ENCODE assay signal across 30 cellular contexts in the genomic region with DNA sequence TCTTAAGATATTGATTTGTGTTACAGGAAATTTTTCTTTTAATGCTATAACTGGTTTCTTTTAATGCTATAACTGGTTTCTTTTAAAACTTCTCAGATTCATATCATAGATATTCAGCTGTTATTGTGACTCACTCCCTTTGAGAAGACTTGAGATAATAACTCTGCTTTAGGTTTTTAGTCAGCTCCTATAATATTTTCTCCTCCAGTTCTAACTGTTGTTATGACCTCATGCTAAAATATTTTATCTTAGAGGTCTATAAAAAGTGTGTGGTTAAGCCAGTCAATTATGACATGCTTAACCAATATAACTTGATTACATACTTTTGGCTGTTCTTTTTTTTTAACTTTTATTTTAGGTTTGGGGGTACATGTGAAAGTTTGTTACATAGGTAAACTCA.
DNase-seq lines count a peak whose midpoint lies in the region; ATAC-seq and TF ChIP-seq lines count a peak whose summit lies in the region.
"Had no signal": no experiment of that assay in that cellular context is flagged by ENCODE, and none has a peak within 500 bp of the region (broad histone marks: within the 10 kb centered on the region; RNA-seq: fewer than 3 reads in every experiment).

No MANE protein-coding gene starts in this region.

- H3K27me3 ChIP-seq in osteoblast (ENCODE audit: insufficient read depth, low read length), result no peaks in the 10 kb centered on the region
- H3K27me3 ChIP-seq: neural progenitor cell, SJSA1 had no signal

- ATAC-seq in HG02981 (IDR thresholded peaks at IDR 0.05; ENCODE audit: unreplicated experiment), result no peak
- ATAC-seq: T-cell, WTC11 had no signal

- no peak overlapping the region for H3K4me2 ChIP-seq in osteoblast (ENCODE audit: insufficient read depth, low read length)
- H3K4me2 ChIP-seq: neural progenitor cell had no signal

- H3K4me1 ChIP-seq in osteoblast (ENCODE audit: insufficient read depth, low read length), result peaks cover 15% of the 10 kb centered on the region
- H3K4me1 ChIP-seq: left ventricle myocardium inferior, neural progenitor cell, parathyroid adenoma, SJSA1 had no signal

- H3K27ac ChIP-seq in osteoblast (ENCODE audit: low read depth, low read length), result peak overlapping the region; percentile 59
- H3K27ac ChIP-seq: C4-2B, epithelial cell of prostate, left ventricle myocardium inferior, neural progenitor cell, parathyroid adenoma, SJSA1 had no signal

- no peak overlapping the region for H3K4me3 ChIP-seq in AG10803 (ENCODE audit: low read length)
- H3K4me3 ChIP-seq in osteoblast (ENCODE audit: insufficient read depth, low read length), result no peak overlapping the region
- H3K4me3 ChIP-seq: left ventricle myocardium inferior, neural progenitor cell, SJSA1 had no signal

- DNase-seq in AG10803 (ENCODE audit: low read depth) (peak; percentile 54), HT1080 (ENCODE audit: low read depth) (peak; percentile 17), dedifferentiated amniotic fluid mesenchymal stem cell (ENCODE audit: extremely low spot score) (peak; percentile 21), osteoblast (ENCODE audit: insufficient read length, low spot score, missing footprints) (no peak), NK-92 (lab: John Stamatoyannopoulos, UW; ENCODE audit: unreplicated experiment) (no peak), NCI-H524 treated with DMSO at 0.1 percent for 48 hours (lab: John Stamatoyannopoulos, UW) (no peak)
- DNase-seq: ACHN; activated CD4-positive, alpha-beta T cell treated with anti-CD3 and anti-CD28 coated beads, Interleukin-2, amount 10 ng/mL, durations not matched to agents 24 days and 14 days; DMS79; effector CD4-positive, alpha-beta T cell; foreskin fibroblast; islet precursor cell; left ventricle myocardium inferior; mesendoderm; NCI-H1048; NCI-H2107; NCI-H446 treated with DMSO at 0.1 percent for 48 hours; retina; RPMI8226; small intestine; stimulated activated CD4-positive, alpha-beta T cell treated with anti-CD3 and anti-CD28 coated beads, Interleukin-1b, Interleukin-23, amount 100 ng/mL, for 48 hours; stimulated activated naive CD4-positive, alpha-beta T cell treated with Interleukin-2 at 50 U/mL for 16 hours; T-cell had no signal

- H3K9me3 ChIP-seq in osteoblast (ENCODE audit: low read depth, low read length), result no peaks in the 10 kb centered on the region
- H3K9me3 ChIP-seq: SJSA1 had no signal

- TF ChIP-seq CTCF in AG10803 (conservative IDR thresholded peaks at IDR 0.05; ENCODE audit: low read length) (no peak), osteoblast (IDR thresholded peaks at IDR 0.05; ENCODE audit: extremely low read depth, low read depth, low read length) (no peak)

- no peaks in the 10 kb centered on the region for H3K36me3 ChIP-seq in osteoblast (ENCODE audit: insufficient read depth, low read length)
- H3K36me3 ChIP-seq: left ventricle myocardium inferior, neural progenitor cell, SJSA1 had no signal

- H2AFZ ChIP-seq in osteoblast (ENCODE audit: low read length), result no peak overlapping the region
- H2AFZ ChIP-seq: neural progenitor cell, parathyroid adenoma had no signal

- H4K20me1 ChIP-seq in osteoblast (ENCODE audit: insufficient read depth, low read length), result no peaks in the 10 kb centered on the region

- H3K79me2 ChIP-seq in osteoblast (ENCODE audit: insufficient read depth, low read length), result no peaks in the 10 kb centered on the region
- H3K79me2 ChIP-seq: parathyroid adenoma had no signal

Comparison
In these comparisons a context has a peak if more than half of its experiments do, and no peak if none do; other contexts are left out.
1. DNase-seq: peak in AG10803 (single experiment), HT1080 (single experiment) and dedifferentiated amniotic fluid mesenchymal stem cell (single experiment); none in osteoblast (single experiment), NK-92 (single experiment) and NCI-H524 treated with DMSO at 0.1 percent for 48 hours (single experiment).